In genomic region chr14:82710257-82710841, GRCh38 we compare ENCODE assay signal across 8 cellular contexts.
DNase-seq lines count a peak whose midpoint lies in the region; ATAC-seq, FAIRE-seq and TF ChIP-seq lines count a peak whose summit lies in the region.

No MANE protein-coding gene starts in this region.

- H3K36me3 ChIP-seq in sigmoid colon = no peaks in the 10 kb centered on the region

- no peaks in the 10 kb centered on the region for H3K9me3 ChIP-seq in sigmoid colon

- no peak for ATAC-seq in GM21528 (IDR thresholded peaks at IDR 0.05; ENCODE audit: low FRiP score, unreplicated experiment)

- intact Hi-C loops in sigmoid colon (cut with DNase I) = no loop called here

- WGBS in sigmoid colon, 2 donors = 33 to 36% methylated on average over 4 of the region's 4 CpGs

- FAIRE-seq in GM18507 (lab: Jason Lieb, UNC) = peak; percentile 69

- peak; percentile 79 for DNase-seq in COLO668 (lab: John Stamatoyannopoulos, UW; ENCODE audit: unreplicated experiment)
- no peak for DNase-seq in GM18507 (ENCODE audit: extremely low spot score, insufficient read length, low read depth)
- peak; percentile 23 for DNase-seq in HuH-7.5 (ENCODE audit: low spot score)
- DNase-seq in SK-N-DZ (ENCODE audit: low spot score) = peak; percentile 56
- peak; percentile 47 to 71 for DNase-seq in erythroblast (lab: John Stamatoyannopoulos, UW)
- DNase-seq in nucleus accumbens (lab: John Stamatoyannopoulos, UW) = peak in 33 of 56 donors; percentile 0 to 69 (median 12)
- DNase-seq in sigmoid colon = no peak

- TF ChIP-seq POLR2A in erythroblast (IDR thresholded peaks at IDR 0.05; ENCODE audit: low read length) (no peak), sigmoid colon (IDR thresholded peaks at IDR 0.05) (no peak)

- no peak for TF ChIP-seq EP300 in sigmoid colon (IDR thresholded peaks at IDR 0.05)

- no peak overlapping the region for H3K4me3 ChIP-seq in sigmoid colon

- no peaks in the 10 kb centered on the region for H3K27me3 ChIP-seq in sigmoid colon

- TF ChIP-seq CTCF in sigmoid colon (IDR thresholded peaks at IDR 0.05) = peak in 2 of 4 experiments; percentile 40 to 61

- no peak overlapping the region for H3K27ac ChIP-seq in sigmoid colon

- no peaks in the 10 kb centered on the region for H3K4me1 ChIP-seq in sigmoid colon

Comparison
In these comparisons a context has a peak if more than half of its experiments do, and no peak if none do; other contexts are left out.
1. DNase-seq: peak in COLO668 (single experiment), HuH-7.5 (single experiment), SK-N-DZ (single experiment), erythroblast (2 of 2) and nucleus accumbens (33 of 56); none in GM18507 (single experiment) and sigmoid colon (single experiment).